Comparison of ENCODE assay signal across 10 cellular contexts in genomic region chr1:168580290-168580689, GRCh38. TPM values are rescaled to one million over a fixed set of nuclear protein-coding genes. Genes with fewer than 3 reads are reported as not detected.
"Had no signal": no experiment of that assay in that cellular context is flagged by ENCODE, and none has a peak within 500 bp of the region (broad histone marks: within the 10 kb centered on the region; RNA-seq: fewer than 3 reads in every experiment).

No MANE protein-coding gene starts in this region.

RNA-seq across cellular contexts. Expression of gene XCL1, which starts 3.9 kb away (rescaled TPM):
- total RNA-seq: MCF 10A, OCI-LY7, PC-9, SK-MEL-5, T-helper 17 cell had no signal

RNA-seq across cellular contexts. Expression of gene XCL2, which starts 36.5 kb away (rescaled TPM):
- total RNA-seq: activated CD4-positive, alpha-beta memory T cell treated with anti-CD3 and anti-CD28 coated beads, Interleukin-2, amount 10 ng/mL, durations not matched to agents 7 days and 5 days; chondrocyte; MCF 10A; OCI-LY7; PC-9; Right ventricle myocardium inferior; SK-MEL-5; T-helper 17 cell; WTC11 had no signal
- polyA plus RNA-seq: aorta had no signal
